1 cellular context compared by ENCODE assay signal in the genomic region with DNA sequence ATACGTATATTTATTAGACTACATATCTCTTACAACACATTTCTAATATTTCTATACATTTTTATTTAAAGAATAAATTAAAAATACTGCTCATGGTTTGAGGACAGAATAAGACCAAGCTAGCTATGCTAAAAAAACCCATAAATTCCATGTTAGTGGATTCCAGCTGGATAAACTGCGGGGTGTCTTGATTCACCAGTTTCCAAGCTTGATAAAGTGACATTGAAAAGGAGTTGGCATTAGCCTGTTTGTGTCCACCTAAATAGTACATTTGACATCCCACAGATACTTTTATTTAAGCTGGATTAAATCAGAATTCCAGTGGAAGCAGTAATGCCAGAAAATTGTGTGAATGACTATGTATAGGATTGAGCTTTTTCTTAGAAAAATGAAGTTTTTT.
TF ChIP-seq lines count a peak whose summit lies in the region.

No MANE protein-coding gene starts in this region.

TF ChIP-seq in neural cell, 6 proteins besides CTCF, POLR2A, EP300 and RAD21:
- TF ChIP-seq, protein P1, sequence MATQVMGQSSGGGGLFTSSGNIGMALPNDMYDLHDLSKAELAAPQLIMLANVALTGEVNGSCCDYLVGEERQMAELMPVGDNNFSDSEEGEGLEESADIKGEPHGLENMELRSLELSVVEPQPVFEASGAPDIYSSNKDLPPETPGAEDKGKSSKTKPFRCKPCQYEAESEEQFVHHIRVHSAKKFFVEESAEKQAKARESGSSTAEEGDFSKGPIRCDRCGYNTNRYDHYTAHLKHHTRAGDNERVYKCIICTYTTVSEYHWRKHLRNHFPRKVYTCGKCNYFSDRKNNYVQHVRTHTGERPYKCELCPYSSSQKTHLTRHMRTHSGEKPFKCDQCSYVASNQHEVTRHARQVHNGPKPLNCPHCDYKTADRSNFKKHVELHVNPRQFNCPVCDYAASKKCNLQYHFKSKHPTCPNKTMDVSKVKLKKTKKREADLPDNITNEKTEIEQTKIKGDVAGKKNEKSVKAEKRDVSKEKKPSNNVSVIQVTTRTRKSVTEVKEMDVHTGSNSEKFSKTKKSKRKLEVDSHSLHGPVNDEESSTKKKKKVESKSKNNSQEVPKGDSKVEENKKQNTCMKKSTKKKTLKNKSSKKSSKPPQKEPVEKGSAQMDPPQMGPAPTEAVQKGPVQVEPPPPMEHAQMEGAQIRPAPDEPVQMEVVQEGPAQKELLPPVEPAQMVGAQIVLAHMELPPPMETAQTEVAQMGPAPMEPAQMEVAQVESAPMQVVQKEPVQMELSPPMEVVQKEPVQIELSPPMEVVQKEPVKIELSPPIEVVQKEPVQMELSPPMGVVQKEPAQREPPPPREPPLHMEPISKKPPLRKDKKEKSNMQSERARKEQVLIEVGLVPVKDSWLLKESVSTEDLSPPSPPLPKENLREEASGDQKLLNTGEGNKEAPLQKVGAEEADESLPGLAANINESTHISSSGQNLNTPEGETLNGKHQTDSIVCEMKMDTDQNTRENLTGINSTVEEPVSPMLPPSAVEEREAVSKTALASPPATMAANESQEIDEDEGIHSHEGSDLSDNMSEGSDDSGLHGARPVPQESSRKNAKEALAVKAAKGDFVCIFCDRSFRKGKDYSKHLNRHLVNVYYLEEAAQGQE (IDR thresholded peaks at IDR 0.05; ENCODE audit: borderline replicate concordance), result no peak
- TF ChIP-seq POLR2AphosphoS5 (IDR thresholded peaks at IDR 0.05) (no peak), EZH2 (IDR thresholded peaks at IDR 0.05; ENCODE audit: borderline replicate concordance, insufficient read depth, low read length, poor library complexity, severe bottlenecking) (no peak), MXI1 (conservative IDR thresholded peaks at IDR 0.05; ENCODE audit: poor library complexity, severe bottlenecking) (no peak), TAF1 (IDR thresholded peaks at IDR 0.05; ENCODE audit: low read depth) (no peak), SMC3 (conservative IDR thresholded peaks at IDR 0.05; ENCODE audit: poor library complexity) (no peak)
